Comparison of ENCODE assay signal across 8 cellular contexts in genomic region chr3:63912768-63913588, GRCh38. TPM values are rescaled to one million over a fixed set of nuclear protein-coding genes. Genes with fewer than 3 reads are reported as not detected.
DNase-seq lines count a peak whose midpoint lies in the region; ATAC-seq and TF ChIP-seq lines count a peak whose summit lies in the region.

No MANE protein-coding gene starts in this region.

- H3K36me3 ChIP-seq in BE2C: peaks cover 13% of the 10 kb centered on the region
- peaks cover 0 to 16% (median 0%) of the 10 kb centered on the region in 3 experiments for H3K36me3 ChIP-seq in naive thymus-derived CD4-positive, alpha-beta T cell (ENCODE audit: control insufficient read depth in 2 of 3, insufficient read depth in 3 of 3, low read length in 3 of 3)

- peak overlapping the region; percentile 96 for H3K27ac ChIP-seq in naive thymus-derived CD4-positive, alpha-beta T cell (ENCODE audit: low read depth, low read length)

- DNase-seq in BE2C (peak; percentile 31), M059J (ENCODE audit: low read depth) (peak; percentile 58), erythroblast (lab: John Stamatoyannopoulos, UW) (peak; percentile 72 to 79), kidney glomerular epithelial cell (lab: John Stamatoyannopoulos, UW) (no peak)
- peak; percentile 72 for DNase-seq in activated CD8-positive, alpha-beta memory T cell treated with anti-CD3 and anti-CD28 coated beads, Interleukin-2, amount 50 U/mL, for 48 hours
- DNase-seq in naive thymus-derived CD4-positive, alpha-beta T cell: peak in 5 of 9 donors; percentile 1 to 55 (median 7)
- peak; percentile 67 for DNase-seq in stimulated activated naive CD8-positive, alpha-beta T cell treated with anti-CD3 and anti-CD28 coated beads, Interleukin-15, Interleukin-2, amounts not matched to agents 100 U/mL and 50 U/mL, for 24 hours

- no peaks in the 10 kb centered on the region for H3K27me3 Mint-ChIP-seq in naive thymus-derived CD4-positive, alpha-beta T cell

- H3K4me3 Mint-ChIP-seq in naive thymus-derived CD4-positive, alpha-beta T cell: peak overlapping the region; percentile 80 to 95 (median 89)

- intact Hi-C loops in naive thymus-derived CD4-positive, alpha-beta T cell (cut with micrococcal nuclease): loop anchor here (1.0 to 2.0 kb wide), 7 partner anchors 20 to 110 kb away; partner anchors contain the start of genes ATXN7 (in 1 of the 2), PSMD6 (in 1 of the 2) and THOC7 (in 1 of the 2)

- H3K4me1 ChIP-seq in BE2C: peaks cover 4% of the 10 kb centered on the region; the same call in 1 of the 2 replicates
- peaks cover 15 to 21% of the 10 kb centered on the region in 2 donors for H3K4me1 ChIP-seq in naive thymus-derived CD4-positive, alpha-beta T cell (ENCODE audit: control insufficient read depth in 2 of 2, insufficient read depth in 2 of 2, low read length in 2 of 2)

- H3K4me3 ChIP-seq in BE2C (ENCODE audit: low read depth, low read length): peak overlapping the region; percentile 77
- peak overlapping the region; percentile 46 for H3K4me3 ChIP-seq in naive thymus-derived CD4-positive, alpha-beta T cell (ENCODE audit: low read length)

- no peaks in the 10 kb centered on the region for H3K9me3 ChIP-seq in BE2C
- no peaks in the 10 kb centered on the region for H3K9me3 ChIP-seq in naive thymus-derived CD4-positive, alpha-beta T cell (ENCODE audit: control insufficient read depth in 2 of 3, low read length in 3 of 3)

- H3K27ac Mint-ChIP-seq in naive thymus-derived CD4-positive, alpha-beta T cell: peak overlapping the region; percentile 59 to 97 (median 93)

- H3K4me1 Mint-ChIP-seq in naive thymus-derived CD4-positive, alpha-beta T cell: peaks cover 4 to 58% (median 53%) of the 10 kb centered on the region in 7 donors

- TF ChIP-seq CTCF in BE2C (IDR thresholded peaks at IDR 0.05; ENCODE audit: low read depth, low read length): no peak

- CTCF ChIA-PET in naive thymus-derived CD4-positive, alpha-beta T cell (lab: Charles Lee): interaction anchor here (1.4 kb wide), 1 partner anchor 111 kb away, joined by 3 read pairs; the partner anchor contains the start of gene PSMD6

- no peak for TF ChIP-seq POLR2A in erythroblast (IDR thresholded peaks at IDR 0.05; ENCODE audit: low read length)

- no peaks in the 10 kb centered on the region for H3K9me3 Mint-ChIP-seq in naive thymus-derived CD4-positive, alpha-beta T cell

- peaks cover 4 to 24% (median 15%) of the 10 kb centered on the region in 5 donors for H3K36me3 Mint-ChIP-seq in naive thymus-derived CD4-positive, alpha-beta T cell

- H3K27me3 ChIP-seq in BE2C: no peaks in the 10 kb centered on the region
- no peaks in the 10 kb centered on the region for H3K27me3 ChIP-seq in naive thymus-derived CD4-positive, alpha-beta T cell (ENCODE audit: control insufficient read depth in 2 of 2, insufficient read depth in 2 of 2, low read length in 2 of 2)

- ATAC-seq in GM21515 (IDR thresholded peaks at IDR 0.05; ENCODE audit: unreplicated experiment): peak; percentile 16
- ATAC-seq in naive thymus-derived CD4-positive, alpha-beta T cell: peak; percentile 45
- ATAC-seq in stimulated activated naive CD8-positive, alpha-beta T cell treated with anti-CD3 and anti-CD28 coated beads, Interleukin-15, Interleukin-2, amounts not matched to agents 100 U/mL and 50 U/mL, for 24 hours: peak; percentile 48

- POLR2A ChIA-PET in naive thymus-derived CD4-positive, alpha-beta T cell (lab: Charles Lee): interaction anchor here (1.2 to 1.8 kb wide), 7 partner anchors 11 to 66 kb away, joined by 3 to 14 read pairs (median 4); partner anchors contain the start of genes ATXN7 and THOC7

RNA-seq across cellular contexts. Expression of gene SCAANT1, which starts 0.8 kb away (rescaled TPM):
- polyA plus RNA-seq in BE2C (2012; ENCODE audit: insufficient read depth, insufficient read length, low read depth): not detected
- not detected in 2 replicates for total RNA-seq in M059J (2014; rRNA removed; shearing (Covaris generic))
- not detected for total RNA-seq in naive thymus-derived CD4-positive, alpha-beta T cell
- polyA plus RNA-seq in naive thymus-derived CD4-positive, alpha-beta T cell: not detected

RNA-seq across cellular contexts. Expression of gene ATXN7, which starts 49.3 kb away (rescaled TPM):
- polyA plus RNA-seq in BE2C (2012; ENCODE audit: insufficient read depth, insufficient read length, low read depth): 8.7 TPM
- 3.2 and 5.4 TPM in 2 replicates for total RNA-seq in M059J (2014; rRNA removed; shearing (Covaris generic))
- total RNA-seq in naive thymus-derived CD4-positive, alpha-beta T cell: 100 to 1,000 TPM in 4 of 5 experiments, 10 to 100 TPM in 1; 72.2 to 204 (median 160) TPM
- 10 to 100 TPM; 29.8 to 31.6 TPM for polyA plus RNA-seq in naive thymus-derived CD4-positive, alpha-beta T cell

RNA-seq across cellular contexts. Expression of gene THOC7, which starts 49.4 kb away (rescaled TPM):
- polyA plus RNA-seq in BE2C (2012; ENCODE audit: insufficient read depth, insufficient read length, low read depth): 57.7 TPM
- 43.6 and 61.4 TPM in 2 replicates for total RNA-seq in M059J (2014; rRNA removed; shearing (Covaris generic))
- 10 to 100 TPM; 24.6 to 86.2 (median 38.7) TPM for total RNA-seq in naive thymus-derived CD4-positive, alpha-beta T cell
- polyA plus RNA-seq in naive thymus-derived CD4-positive, alpha-beta T cell: 100 to 1,000 TPM in 1 of 2 donors, 10 to 100 TPM in 1; 60.0 to 113 TPM

Comparison
In these comparisons a context has a peak if more than half of its experiments do, and no peak if none do; other contexts are left out.
1. RNA of gene ATXN7, which starts 49.3 kb away (total RNA-seq): 72.2 to 204 TPM in naive thymus-derived CD4-positive, alpha-beta T cell; 3.2 to 5.4 TPM in M059J; every median in the first group is over 10 times any median in the second.
2. Peak in every context shown above with its lines, with median percentiles within 50 percentile points of each other: ATAC-seq.